In genomic region chr1:219138747-219139146, GRCh38 we compare ENCODE assay signal across 19 cellular contexts. TPM values are rescaled to one million over a fixed set of nuclear protein-coding genes. Genes with fewer than 3 reads are reported as not detected.
DNase-seq lines count a peak whose midpoint lies in the region; ATAC-seq and TF ChIP-seq lines count a peak whose summit lies in the region.
"Had no signal": no experiment of that assay in that cellular context is flagged by ENCODE, and none has a peak within 500 bp of the region (broad histone marks: within the 10 kb centered on the region; RNA-seq: fewer than 3 reads in every experiment).

No MANE protein-coding gene starts in this region.

- no peak for TF ChIP-seq CTCF in endodermal cell (conservative IDR thresholded peaks at IDR 0.05)
- TF ChIP-seq CTCF in mucosa of descending colon (IDR thresholded peaks at IDR 0.05), result no peak

- 85 to 97% methylated on average over 2 of the region's 3 CpGs for WGBS in endodermal cell (ENCODE audit: insufficient coverage in 1 of 2, insufficient read length in 1 of 2), 2 experiments

- H3K27me3 Mint-ChIP-seq in natural killer cell treated with Interleukin-12 subunit alpha and Interleukin-12 subunit beta and Interleukin-15 and Interleukin-18, amount 100 ng/mL, for 72 hours, result peaks cover 8 to 38% of the 10 kb centered on the region in 2 donors
- no peaks in the 10 kb centered on the region for H3K27me3 Mint-ChIP-seq in endodermal cell (ENCODE audit: insufficient read depth)
- H3K27me3 Mint-ChIP-seq: CD4-positive, CD25-positive, alpha-beta regulatory T cell had no signal

- ATAC-seq in GM18907 (IDR thresholded peaks at IDR 0.05; ENCODE audit: unreplicated experiment), result peak; percentile 87
- ATAC-seq in GM21619 (IDR thresholded peaks at IDR 0.05; ENCODE audit: unreplicated experiment), result peak; percentile 75
- peak; percentile 82 for ATAC-seq in HG03457 (IDR thresholded peaks at IDR 0.05; ENCODE audit: unreplicated experiment)
- ATAC-seq in natural killer cell treated with Interleukin-12 subunit alpha and Interleukin-12 subunit beta and Interleukin-15 and Interleukin-18, amount 100 ng/mL, for 72 hours, result no peak
- no peak for ATAC-seq in mucosa of descending colon
- ATAC-seq: GM23338 had no signal

- H3K27ac Mint-ChIP-seq in natural killer cell treated with Interleukin-12 subunit alpha and Interleukin-12 subunit beta and Interleukin-15 and Interleukin-18, amount 100 ng/mL, for 72 hours, result no peak overlapping the region
- no peak overlapping the region for H3K27ac Mint-ChIP-seq in endodermal cell
- H3K27ac Mint-ChIP-seq: CD4-positive, CD25-positive, alpha-beta regulatory T cell; GM23338; T-helper 2 cell treated with Interferon-gamma antibody and Interleukin-4, amounts not matched to agents 5 μg/mL and 100 μg/mL, for 36 hours had no signal

- intact Hi-C loops in mucosa of descending colon (cut with DNase I, micrococcal nuclease), result no loop called here

- H3K27ac ChIP-seq in endodermal cell (ENCODE audit: low read depth, low read length), result no peak overlapping the region
- H3K27ac ChIP-seq: HL-60, SJSA1 had no signal

- H3K9me3 ChIP-seq in endodermal cell (ENCODE audit: control insufficient read depth, low read length) (no peaks in the 10 kb centered on the region), mucosa of descending colon (no peaks in the 10 kb centered on the region)
- H3K9me3 ChIP-seq: SJSA1 had no signal

- H3K36me3 Mint-ChIP-seq in natural killer cell treated with Interleukin-12 subunit alpha and Interleukin-12 subunit beta and Interleukin-15 and Interleukin-18, amount 100 ng/mL, for 72 hours, result no peaks in the 10 kb centered on the region
- no peaks in the 10 kb centered on the region for H3K36me3 Mint-ChIP-seq in endodermal cell (ENCODE audit: low read depth)
- H3K36me3 Mint-ChIP-seq: CD4-positive, CD25-positive, alpha-beta regulatory T cell had no signal

- H3K27me3 ChIP-seq in endodermal cell (ENCODE audit: control insufficient read depth, insufficient read depth, low read length, poor library complexity, severe bottlenecking), result no peaks in the 10 kb centered on the region
- H3K27me3 ChIP-seq: SJSA1 had no signal

- no peaks in the 10 kb centered on the region for H3K4me1 Mint-ChIP-seq in natural killer cell treated with Interleukin-12 subunit alpha and Interleukin-12 subunit beta and Interleukin-15 and Interleukin-18, amount 100 ng/mL, for 72 hours (ENCODE audit: low read depth in 2 of 2)
- no peaks in the 10 kb centered on the region for H3K4me1 Mint-ChIP-seq in endodermal cell
- H3K4me1 Mint-ChIP-seq: CD4-positive, CD25-positive, alpha-beta regulatory T cell; GM23338 had no signal

- peaks cover 7% of the 10 kb centered on the region for H3K9me3 Mint-ChIP-seq in natural killer cell treated with Interleukin-12 subunit alpha and Interleukin-12 subunit beta and Interleukin-15 and Interleukin-18, amount 100 ng/mL, for 72 hours
- H3K9me3 Mint-ChIP-seq in endodermal cell, result no peaks in the 10 kb centered on the region
- H3K9me3 Mint-ChIP-seq: GM23338; T-helper 2 cell treated with Interferon-gamma antibody and Interleukin-4, amounts not matched to agents 5 μg/mL and 100 μg/mL, for 36 hours had no signal

- no peak overlapping the region for H3K9ac ChIP-seq in endodermal cell (ENCODE audit: extremely low read depth, low read length, poor library complexity, severe bottlenecking)

- H3K36me3 ChIP-seq in endodermal cell (ENCODE audit: control insufficient read depth, insufficient read depth, low read length), result no peaks in the 10 kb centered on the region
- no peaks in the 10 kb centered on the region for H3K36me3 ChIP-seq in mucosa of descending colon (ENCODE audit: low read depth)
- H3K36me3 ChIP-seq: SJSA1 had no signal

- no peaks in the 10 kb centered on the region for H3K4me1 ChIP-seq in endodermal cell (ENCODE audit: control insufficient read depth, insufficient read depth, low read length)
- no peaks in the 10 kb centered on the region for H3K4me1 ChIP-seq in mucosa of descending colon (ENCODE audit: low read depth)
- H3K4me1 ChIP-seq: SJSA1 had no signal

- H3K4me3 ChIP-seq in endodermal cell (ENCODE audit: low read length) (no peak overlapping the region), mucosa of descending colon (no peak overlapping the region)
- H3K4me3 ChIP-seq: GM23338, SJSA1 had no signal

- H3K4me3 Mint-ChIP-seq in natural killer cell treated with Interleukin-12 subunit alpha and Interleukin-12 subunit beta and Interleukin-15 and Interleukin-18, amount 100 ng/mL, for 72 hours, result no peak overlapping the region
- H3K4me3 Mint-ChIP-seq in endodermal cell, result no peak overlapping the region
- H3K4me3 Mint-ChIP-seq: CD4-positive, CD25-positive, alpha-beta regulatory T cell; GM23338; T-helper 2 cell treated with Interferon-gamma antibody and Interleukin-4, amounts not matched to agents 5 μg/mL and 100 μg/mL, for 36 hours had no signal

- DNase-seq in natural killer cell treated with Interleukin-12 subunit alpha and Interleukin-12 subunit beta and Interleukin-15 and Interleukin-18, amount 100 ng/mL, for 72 hours (ENCODE audit: low spot score), result no peak
- DNase-seq in endodermal cell (no peak), mucosa of descending colon (no peak)
- no peak for DNase-seq in activated CD8-positive, alpha-beta memory T cell treated with anti-CD3 and anti-CD28 coated beads for 24 hours
- DNase-seq: ACHN; CD4-positive, CD25-positive, alpha-beta regulatory T cell; NCI-H1436; NCI-H2081; NCI-H524 treated with DMSO at 0.1 percent for 48 hours; NK-92 treated with Interleukin-12 subunit alpha and Interleukin-12 subunit beta, amount 100 ng/mL, for 24 hours; OCI-M1; SW 1271 had no signal

RNA-seq across cellular contexts. Expression of gene LYPLAL1, which starts 34.9 kb away (rescaled TPM):
- total RNA-seq in natural killer cell treated with Interleukin-12 subunit alpha and Interleukin-12 subunit beta and Interleukin-15 and Interleukin-18, amount 100 ng/mL, for 72 hours, result 10 to 100 TPM; 12.5 to 20.3 TPM
- total RNA-seq in endodermal cell, result 10 to 100 TPM; 27.6 to 35.7 TPM
- polyA plus RNA-seq in endodermal cell (2013, experiment 1 of 2), result 19.9 TPM
- 17.7 TPM for polyA plus RNA-seq in endodermal cell (2013, experiment 2 of 2)
- 10 to 100 TPM; 14.3 to 34.2 (median 21.9) TPM for total RNA-seq in mucosa of descending colon

Comparison
In these comparisons a context has a peak if more than half of its experiments do, and no peak if none do; other contexts are left out.
1. ATAC-seq: peak in GM18907 (single experiment), GM21619 (single experiment) and HG03457 (single experiment); none in natural killer cell treated with Interleukin-12 subunit alpha and Interleukin-12 subunit beta and Interleukin-15 and Interleukin-18, amount 100 ng/mL, for 72 hours (0 of 2) and mucosa of descending colon (single experiment).